In the genomic region with DNA sequence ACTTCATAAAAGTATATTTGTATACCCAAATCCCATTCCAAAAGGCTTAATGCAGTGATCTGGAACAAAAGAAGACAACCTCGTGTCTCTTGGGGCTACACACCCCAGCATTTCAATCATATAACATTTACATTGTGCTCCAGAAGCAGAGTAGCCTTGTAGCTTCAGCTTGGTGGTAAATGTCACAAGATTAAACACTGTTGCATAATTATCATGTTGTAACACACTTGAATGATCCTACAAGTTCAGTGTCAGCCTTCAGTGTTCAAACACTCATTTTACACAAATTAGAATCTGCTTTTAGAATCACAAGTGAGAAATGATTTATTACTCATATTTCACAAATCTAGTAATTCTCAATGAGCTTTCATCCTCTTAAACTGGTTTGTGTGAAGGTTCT, we compare ENCODE assay signal across 21 cellular contexts.
"Had no signal": no experiment of that assay in that cellular context is flagged by ENCODE, and none has a peak within 500 bp of the region (broad histone marks: within the 10 kb centered on the region; RNA-seq: fewer than 3 reads in every experiment).

No MANE protein-coding gene starts in this region.

- H3K4me1 ChIP-seq: parathyroid adenoma, transverse colon had no signal

- ATAC-seq: activated naive CD8-positive, alpha-beta T cell treated with anti-CD3 and anti-CD28 coated beads, Interleukin-2, amount 50 U/mL, for 24 hours; sciatic nerve; stimulated activated naive B cell treated with anti-CD40 and anti-IgM and Interleukin-4, amounts not matched to agents 10 μg/mL and 1 μg/mL and 100 μg/mL, for 72 hours; T-helper 17 cell had no signal

- H3K4me3 ChIP-seq: cardiac muscle cell, transverse colon had no signal

- H3K27me3 Mint-ChIP-seq: activated naive CD8-positive, alpha-beta T cell treated with anti-CD3 and anti-CD28 coated beads, Interleukin-2, amount 50 U/mL, for 24 hours; memory B cell; stimulated activated naive B cell treated with anti-CD40 and anti-IgM and Interleukin-4, amounts not matched to agents 10 μg/mL and 1 μg/mL and 100 μg/mL, for 72 hours; T-helper 17 cell had no signal

- H3K79me2 ChIP-seq: parathyroid adenoma had no signal

- H3K27me3 ChIP-seq: cardiac muscle cell, transverse colon had no signal

- H3K4me3 Mint-ChIP-seq: activated naive CD8-positive, alpha-beta T cell treated with anti-CD3 and anti-CD28 coated beads, Interleukin-2, amount 50 U/mL, for 24 hours; activated T-helper 1 cell treated with anti-CD3 and anti-CD28 coated beads, Interleukin-12 subunit alpha, Interleukin-12 subunit beta, Interleukin-2, Interleukin-4 antibody, amounts not matched to agents 30 ng/mL and 10 ng/mL and 1 ng/mL, durations not matched to agents 14 hours and 24 hours and 36 hours; memory B cell; nephron progenitor cell; stimulated activated naive B cell treated with anti-CD40 and anti-IgM and Interleukin-4, amounts not matched to agents 10 μg/mL and 1 μg/mL and 100 μg/mL, for 72 hours; T-helper 17 cell had no signal

- H3K4me1 Mint-ChIP-seq: activated naive CD8-positive, alpha-beta T cell treated with anti-CD3 and anti-CD28 coated beads, Interleukin-2, amount 50 U/mL, for 24 hours; memory B cell; nephron progenitor cell; stimulated activated naive B cell treated with anti-CD40 and anti-IgM and Interleukin-4, amounts not matched to agents 10 μg/mL and 1 μg/mL and 100 μg/mL, for 72 hours; T-helper 17 cell had no signal

- H3K36me3 ChIP-seq: cardiac muscle cell, transverse colon had no signal

- H3K9ac ChIP-seq: parathyroid adenoma had no signal

- H3K27ac Mint-ChIP-seq: activated naive CD8-positive, alpha-beta T cell treated with anti-CD3 and anti-CD28 coated beads, Interleukin-2, amount 50 U/mL, for 24 hours; activated T-helper 1 cell treated with anti-CD3 and anti-CD28 coated beads, Interleukin-12 subunit alpha, Interleukin-12 subunit beta, Interleukin-2, Interleukin-4 antibody, amounts not matched to agents 30 ng/mL and 10 ng/mL and 1 ng/mL, durations not matched to agents 14 hours and 24 hours and 36 hours; memory B cell; nephron progenitor cell; stimulated activated naive B cell treated with anti-CD40 and anti-IgM and Interleukin-4, amounts not matched to agents 10 μg/mL and 1 μg/mL and 100 μg/mL, for 72 hours; T-helper 17 cell had no signal

- H3K27ac ChIP-seq: cardiac muscle cell, epithelial cell of prostate, parathyroid adenoma, transverse colon had no signal

- H2AFZ ChIP-seq: parathyroid adenoma had no signal

- H3K9me3 ChIP-seq: transverse colon had no signal

- H3K36me3 Mint-ChIP-seq: memory B cell; stimulated activated naive B cell treated with anti-CD40 and anti-IgM and Interleukin-4, amounts not matched to agents 10 μg/mL and 1 μg/mL and 100 μg/mL, for 72 hours had no signal

- DNase-seq: activated CD4-positive, alpha-beta T cell treated with anti-CD3 and anti-CD28 coated beads for 4 hours; activated CD4-positive, alpha-beta T cell treated with anti-CD3 and anti-CD28 coated beads, Interleukin-2, amount 50 U/mL, for 48 hours; activated CD4-positive, CD25-positive, alpha-beta regulatory T cell; activated gamma-delta T cell; activated naive CD4-positive, alpha-beta T cell treated with anti-CD3 and anti-CD28 coated beads, Interleukin-2, amount 50 U/mL, for 16 hours; activated naive CD8-positive, alpha-beta T cell treated with anti-CD3 and anti-CD28 coated beads, Interleukin-2, amount 50 U/mL, for 24 hours; glutamatergic neuron; hippocampal formation; nephron progenitor cell; small intestine; stimulated activated CD4-positive, alpha-beta T cell treated with anti-CD3 and anti-CD28 coated beads, Interleukin-2, amount 100 ng/mL, for 48 hours; stimulated activated CD8-positive, alpha-beta memory T cell treated with anti-CD3 and anti-CD28 coated beads, Interleukin-4, amount 100 ng/mL, for 48 hours; stimulated activated naive B cell treated with anti-CD40 and anti-IgM and Interleukin-4, amounts not matched to agents 10 μg/mL and 1 μg/mL and 100 μg/mL, for 72 hours; T-helper 17 cell; transverse colon had no signal

- H3K9me3 Mint-ChIP-seq: activated T-helper 1 cell treated with anti-CD3 and anti-CD28 coated beads, Interleukin-12 subunit alpha, Interleukin-12 subunit beta, Interleukin-2, Interleukin-4 antibody, amounts not matched to agents 30 ng/mL and 10 ng/mL and 1 ng/mL, durations not matched to agents 14 hours and 24 hours and 36 hours; nephron progenitor cell had no signal
